ENCODE assay signal across 1 cellular context in the genomic region with DNA sequence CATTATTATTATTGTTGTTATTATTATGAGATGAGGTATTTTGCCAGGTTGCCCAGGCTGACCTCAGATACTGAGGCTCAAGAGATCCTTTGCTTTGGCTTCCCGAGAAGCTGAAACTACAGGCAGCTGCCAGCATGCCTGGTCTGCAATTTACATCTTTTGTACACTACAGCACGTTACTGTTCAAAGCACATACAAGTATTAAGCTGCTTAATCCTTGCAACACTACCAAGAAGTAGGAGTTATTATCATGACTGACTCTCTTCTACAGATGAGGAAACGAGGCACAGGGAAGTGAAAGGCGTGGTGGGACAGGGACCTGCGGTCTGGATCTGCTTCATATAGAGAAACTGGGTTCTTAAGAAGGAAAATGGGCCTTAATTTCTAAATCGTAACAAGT.
TF ChIP-seq lines count a peak whose summit lies in the region.

No MANE protein-coding gene starts in this region.

TF ChIP-seq in SK-N-SH treated with all-trans-retinoic acid at 6 μM for 48 hours, 23 proteins besides CTCF, POLR2A, EP300 and RAD21 (continued from another document):
- TF ChIP-seq, protein P1, sequence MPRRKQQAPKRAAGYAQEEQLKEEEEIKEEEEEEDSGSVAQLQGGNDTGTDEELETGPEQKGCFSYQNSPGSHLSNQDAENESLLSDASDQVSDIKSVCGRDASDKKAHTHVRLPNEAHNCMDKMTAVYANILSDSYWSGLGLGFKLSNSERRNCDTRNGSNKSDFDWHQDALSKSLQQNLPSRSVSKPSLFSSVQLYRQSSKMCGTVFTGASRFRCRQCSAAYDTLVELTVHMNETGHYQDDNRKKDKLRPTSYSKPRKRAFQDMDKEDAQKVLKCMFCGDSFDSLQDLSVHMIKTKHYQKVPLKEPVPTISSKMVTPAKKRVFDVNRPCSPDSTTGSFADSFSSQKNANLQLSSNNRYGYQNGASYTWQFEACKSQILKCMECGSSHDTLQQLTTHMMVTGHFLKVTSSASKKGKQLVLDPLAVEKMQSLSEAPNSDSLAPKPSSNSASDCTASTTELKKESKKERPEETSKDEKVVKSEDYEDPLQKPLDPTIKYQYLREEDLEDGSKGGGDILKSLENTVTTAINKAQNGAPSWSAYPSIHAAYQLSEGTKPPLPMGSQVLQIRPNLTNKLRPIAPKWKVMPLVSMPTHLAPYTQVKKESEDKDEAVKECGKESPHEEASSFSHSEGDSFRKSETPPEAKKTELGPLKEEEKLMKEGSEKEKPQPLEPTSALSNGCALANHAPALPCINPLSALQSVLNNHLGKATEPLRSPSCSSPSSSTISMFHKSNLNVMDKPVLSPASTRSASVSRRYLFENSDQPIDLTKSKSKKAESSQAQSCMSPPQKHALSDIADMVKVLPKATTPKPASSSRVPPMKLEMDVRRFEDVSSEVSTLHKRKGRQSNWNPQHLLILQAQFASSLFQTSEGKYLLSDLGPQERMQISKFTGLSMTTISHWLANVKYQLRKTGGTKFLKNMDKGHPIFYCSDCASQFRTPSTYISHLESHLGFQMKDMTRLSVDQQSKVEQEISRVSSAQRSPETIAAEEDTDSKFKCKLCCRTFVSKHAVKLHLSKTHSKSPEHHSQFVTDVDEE (CRISPR knock-in tag; IDR thresholded peaks at IDR 0.05): no peak
TF ChIP-seq in SK-N-SH treated with all-trans-retinoic acid at 6 μM for 48 hours: peak in this region for 0.
